In genomic region chr3:151168269-151169094, GRCh38 we compare ENCODE assay signal across 8 cellular contexts. TPM values are rescaled to one million over a fixed set of nuclear protein-coding genes. Genes with fewer than 3 reads are reported as not detected.
DNase-seq lines count a peak whose midpoint lies in the region; ATAC-seq and TF ChIP-seq lines count a peak whose summit lies in the region.

No MANE protein-coding gene starts in this region.

- peak; percentile 68 for DNase-seq in AG10803 (ENCODE audit: low read depth)
- peak; percentile 48 for DNase-seq in NCI-H748 treated with DMSO at 0.1 percent for 48 hours (lab: John Stamatoyannopoulos, UW)
- DNase-seq in activated CD4-positive, alpha-beta memory T cell treated with anti-CD3 and anti-CD28 coated beads, Interleukin-2, amount 10 ng/mL, durations not matched to agents 7 days and 5 days: peak; percentile 86
- peak; percentile 59 to 71 (median 63) for DNase-seq in effector memory CD4-positive, alpha-beta T cell
- peak; percentile 84 to 94 (median 88) for DNase-seq in mucosa of descending colon
- peak; percentile 67 to 68 for DNase-seq in stimulated activated CD8-positive, alpha-beta memory T cell treated with anti-CD3 and anti-CD28 coated beads, Interleukin-7, amount 100 ng/mL, for 4 hours (ENCODE audit: low read depth in 2 of 2)

- H3K4me3 Mint-ChIP-seq in activated CD4-positive, alpha-beta memory T cell treated with anti-CD3 and anti-CD28 coated beads, Interleukin-2, amount 10 ng/mL, durations not matched to agents 7 days and 5 days: no peak overlapping the region

- no peaks in the 10 kb centered on the region for H3K9me3 Mint-ChIP-seq in activated CD4-positive, alpha-beta memory T cell treated with anti-CD3 and anti-CD28 coated beads, Interleukin-2, amount 10 ng/mL, durations not matched to agents 7 days and 5 days

- no peaks in the 10 kb centered on the region for H3K36me3 Mint-ChIP-seq in activated CD4-positive, alpha-beta memory T cell treated with anti-CD3 and anti-CD28 coated beads, Interleukin-2, amount 10 ng/mL, durations not matched to agents 7 days and 5 days (ENCODE audit: low read depth)

- POLR2A ChIA-PET in activated CD4-positive, alpha-beta memory T cell treated with anti-CD3 and anti-CD28 coated beads, Interleukin-2, amount 10 ng/mL, durations not matched to agents 7 days and 5 days (lab: Charles Lee): interaction anchor here (1.2 to 2.9 kb wide), 7 partner anchors 14 to 116 kb away, joined by 3 to 14 read pairs (median 5); partner anchors contain the start of gene GPR171

- no peaks in the 10 kb centered on the region for H3K27me3 ChIP-seq in effector memory CD4-positive, alpha-beta T cell (replicated peaks; ENCODE audit: control insufficient read depth, insufficient read depth, low read length, poor library complexity, severe bottlenecking)

- no peak overlapping the region for H3K27ac Mint-ChIP-seq in activated CD4-positive, alpha-beta memory T cell treated with anti-CD3 and anti-CD28 coated beads, Interleukin-2, amount 10 ng/mL, durations not matched to agents 7 days and 5 days

- H3K4me3 ChIP-seq in AG10803 (ENCODE audit: low read length) (no peak overlapping the region), mucosa of descending colon (no peak overlapping the region)
- no peak overlapping the region for H3K4me3 ChIP-seq in effector memory CD4-positive, alpha-beta T cell (ENCODE audit: insufficient read depth, low read depth, low read length, poor library complexity, severe bottlenecking)

- H3K27me3 Mint-ChIP-seq in activated CD4-positive, alpha-beta memory T cell treated with anti-CD3 and anti-CD28 coated beads, Interleukin-2, amount 10 ng/mL, durations not matched to agents 7 days and 5 days: no peaks in the 10 kb centered on the region

- CTCF ChIA-PET in activated CD4-positive, alpha-beta memory T cell treated with anti-CD3 and anti-CD28 coated beads, Interleukin-2, amount 10 ng/mL, durations not matched to agents 7 days and 5 days (lab: Charles Lee): interaction anchor here (0.5 to 7.5 kb wide), 45 partner anchors 8 to 670 kb away, joined by 3 to 112 read pairs (median 5); partner anchors contain the start of genes GPR171, MED12L and P2RY14

- no peaks in the 10 kb centered on the region for H3K36me3 ChIP-seq in effector memory CD4-positive, alpha-beta T cell (ENCODE audit: control insufficient read depth, insufficient read depth, low read length)
- H3K36me3 ChIP-seq in mucosa of descending colon (ENCODE audit: low read depth): no peaks in the 10 kb centered on the region

- peak; percentile 84 for TF ChIP-seq CTCF in AG10803 (conservative IDR thresholded peaks at IDR 0.05; ENCODE audit: low read length)
- TF ChIP-seq CTCF in mucosa of descending colon (IDR thresholded peaks at IDR 0.05): peak; percentile 61

- ATAC-seq in GM18870 (IDR thresholded peaks at IDR 0.05; ENCODE audit: unreplicated experiment): peak; percentile 38
- ATAC-seq in HG03432 (IDR thresholded peaks at IDR 0.05; ENCODE audit: unreplicated experiment): peak; percentile 56
- peak; percentile 85 for ATAC-seq in mucosa of descending colon

- H3K27ac ChIP-seq in effector memory CD4-positive, alpha-beta T cell (ENCODE audit: insufficient read depth, low read length, poor library complexity, severe bottlenecking): no peak overlapping the region

- intact Hi-C loops in mucosa of descending colon (cut with DNase I, micrococcal nuclease): loop anchor here (2.0 to 5.0 kb wide), 2 partner anchors 114 kb away; no protein-coding TSS in a partner anchor

- peaks cover 19% of the 10 kb centered on the region for H3K4me1 ChIP-seq in effector memory CD4-positive, alpha-beta T cell (ENCODE audit: control insufficient read depth, insufficient read depth, low read length, poor library complexity, severe bottlenecking)
- peaks cover 8% of the 10 kb centered on the region for H3K4me1 ChIP-seq in mucosa of descending colon (ENCODE audit: low read depth)

- no peaks in the 10 kb centered on the region for H3K9me3 ChIP-seq in effector memory CD4-positive, alpha-beta T cell (ENCODE audit: control insufficient read depth, low read length)
- no peaks in the 10 kb centered on the region for H3K9me3 ChIP-seq in mucosa of descending colon

- peaks cover 48% of the 10 kb centered on the region for H3K4me1 Mint-ChIP-seq in activated CD4-positive, alpha-beta memory T cell treated with anti-CD3 and anti-CD28 coated beads, Interleukin-2, amount 10 ng/mL, durations not matched to agents 7 days and 5 days

RNA-seq across cellular contexts. Expression of gene GPR171, which starts 34.5 kb away (rescaled TPM):
- total RNA-seq in activated CD4-positive, alpha-beta memory T cell treated with anti-CD3 and anti-CD28 coated beads, Interleukin-2, amount 10 ng/mL, durations not matched to agents 7 days and 5 days: 100 to 1,000 TPM; 204 to 222 TPM
- total RNA-seq in mucosa of descending colon: 1 to 10 TPM; 1.3 to 1.5 (median 1.4) TPM

Comparison
In these comparisons a context has a peak if more than half of its experiments do, and no peak if none do; other contexts are left out.
1. RNA of gene GPR171, which starts 34.5 kb away (total RNA-seq): 204 to 222 TPM in activated CD4-positive, alpha-beta memory T cell treated with anti-CD3 and anti-CD28 coated beads, Interleukin-2, amount 10 ng/mL, durations not matched to agents 7 days and 5 days; 1.3 to 1.5 TPM in mucosa of descending colon; every median in the first group is over 10 times any median in the second.
2. Peak in every context shown above with its lines, with median percentiles within 50 percentile points of each other: DNase-seq and ATAC-seq.